In genomic region chr19:22144394-22144793, GRCh38 we compare ENCODE assay signal across 14 cellular contexts. TPM values are rescaled to one million over a fixed set of nuclear protein-coding genes. Genes with fewer than 3 reads are reported as not detected.
DNase-seq lines count a peak whose midpoint lies in the region; ATAC-seq and TF ChIP-seq lines count a peak whose summit lies in the region.
"Had no signal": no experiment of that assay in that cellular context is flagged by ENCODE, and none has a peak within 500 bp of the region (broad histone marks: within the 10 kb centered on the region; RNA-seq: fewer than 3 reads in every experiment).

No MANE protein-coding gene starts in this region.

- peaks cover 24% of the 10 kb centered on the region for H3K9me3 Mint-ChIP-seq in activated CD4-positive, alpha-beta T cell treated with anti-CD3 and anti-CD28 coated beads for 36 hours (ENCODE audit: low read depth)

- H3K36me3 Mint-ChIP-seq in activated CD4-positive, alpha-beta T cell treated with anti-CD3 and anti-CD28 coated beads for 36 hours (ENCODE audit: low read depth) = peaks cover 6% of the 10 kb centered on the region

- H3K4me3 ChIP-seq in epithelial cell of esophagus (ENCODE audit: low read length) = no peak overlapping the region
- H3K4me3 ChIP-seq: right atrium auricular region had no signal

- TF ChIP-seq CTCF in epithelial cell of esophagus (IDR thresholded peaks at IDR 0.05; ENCODE audit: insufficient read depth, low read depth, low read length, missing control alignments) = no peak

- H3K27me3 Mint-ChIP-seq in activated CD4-positive, alpha-beta T cell treated with anti-CD3 and anti-CD28 coated beads for 36 hours = no peaks in the 10 kb centered on the region
- H3K27me3 Mint-ChIP-seq: activated CD4-positive, alpha-beta T cell treated with anti-CD3 and anti-CD28 coated beads, Interleukin-2, amount 10 ng/mL, durations not matched to agents 24 days and 14 days; stimulated activated naive CD8-positive, alpha-beta T cell treated with anti-CD3 and anti-CD28 coated beads, Interleukin-15, Interleukin-2, amounts not matched to agents 100 ng/mL and 50 ng/mL, for 24 hours had no signal

- intact Hi-C loops in activated CD4-positive, alpha-beta T cell treated with anti-CD3 and anti-CD28 coated beads for 36 hours (cut with DNase I, micrococcal nuclease) = no loop called here

- H3K27ac Mint-ChIP-seq in activated CD4-positive, alpha-beta T cell treated with anti-CD3 and anti-CD28 coated beads for 36 hours = no peak overlapping the region
- H3K27ac Mint-ChIP-seq: activated CD4-positive, alpha-beta T cell treated with anti-CD3 and anti-CD28 coated beads, Interleukin-2, amount 10 ng/mL, durations not matched to agents 24 days and 14 days; stimulated activated naive CD8-positive, alpha-beta T cell treated with anti-CD3 and anti-CD28 coated beads, Interleukin-15, Interleukin-2, amounts not matched to agents 100 ng/mL and 50 ng/mL, for 24 hours had no signal

- no peak overlapping the region for H3K4me3 Mint-ChIP-seq in activated CD4-positive, alpha-beta T cell treated with anti-CD3 and anti-CD28 coated beads for 36 hours
- H3K4me3 Mint-ChIP-seq: activated CD4-positive, alpha-beta T cell treated with anti-CD3 and anti-CD28 coated beads, Interleukin-2, amount 10 ng/mL, durations not matched to agents 24 days and 14 days; stimulated activated naive CD8-positive, alpha-beta T cell treated with anti-CD3 and anti-CD28 coated beads, Interleukin-15, Interleukin-2, amounts not matched to agents 100 ng/mL and 50 ng/mL, for 24 hours had no signal

- peak; percentile 4 for DNase-seq in activated CD4-positive, alpha-beta T cell treated with anti-CD3 and anti-CD28 coated beads for 36 hours
- no peak for DNase-seq in activated CD4-positive, alpha-beta T cell treated with anti-CD3 and anti-CD28 coated beads, Interleukin-2, amount 50 U/mL, for 1 hour
- peak; percentile 1 for DNase-seq in NCI-H2171 treated with DMSO at 0.1 percent for 48 hours (lab: John Stamatoyannopoulos, UW)
- peak; percentile 48 for DNase-seq in epithelial cell of esophagus (ENCODE audit: low read depth)
- peak; percentile 3 for DNase-seq in retina
- DNase-seq in activated gamma-delta T cell (lab: John Stamatoyannopoulos, UW) = no peak
- DNase-seq in GM03348 (ENCODE audit: low spot score) = no peak
- DNase-seq: activated CD4-positive, alpha-beta T cell treated with anti-CD3 and anti-CD28 coated beads, Interleukin-2, amount 10 ng/mL, durations not matched to agents 24 days and 14 days; NCI-H1092 treated with DMSO at 0.1 percent for 48 hours; NCI-H526 treated with DMSO at 0.1 percent for 48 hours had no signal

- no peaks in the 10 kb centered on the region for H3K4me1 Mint-ChIP-seq in activated CD4-positive, alpha-beta T cell treated with anti-CD3 and anti-CD28 coated beads for 36 hours
- H3K4me1 Mint-ChIP-seq: activated CD4-positive, alpha-beta T cell treated with anti-CD3 and anti-CD28 coated beads, Interleukin-2, amount 10 ng/mL, durations not matched to agents 24 days and 14 days had no signal

- no peak for ATAC-seq in activated CD4-positive, alpha-beta T cell treated with anti-CD3 and anti-CD28 coated beads for 36 hours
- ATAC-seq in HG03108 (IDR thresholded peaks at IDR 0.05; ENCODE audit: unreplicated experiment) = no peak

- POLR2A ChIA-PET in activated CD4-positive, alpha-beta T cell treated with anti-CD3 and anti-CD28 coated beads for 36 hours (lab: Charles Lee) = no interaction called here

- CTCF ChIA-PET in activated CD4-positive, alpha-beta T cell treated with anti-CD3 and anti-CD28 coated beads for 36 hours (lab: Charles Lee) = interaction anchor here (0.7 kb wide), 1 partner anchor 192 kb away, joined by 5 read pairs; no protein-coding TSS in a partner anchor

RNA-seq across cellular contexts. Expression of gene ZNF676, which starts 52.4 kb away (rescaled TPM):
- under 1 TPM in 1 of 2 experiments, not detected in 1; 0.09 TPM for total RNA-seq in activated CD4-positive, alpha-beta T cell treated with anti-CD3 and anti-CD28 coated beads for 36 hours
- total RNA-seq: activated CD4-positive, alpha-beta T cell treated with anti-CD3 and anti-CD28 coated beads, Interleukin-2, amount 10 ng/mL, durations not matched to agents 24 days and 14 days; endothelial cell of umbilical vein had no signal

Comparison
In these comparisons a context has a peak if more than half of its experiments do, and no peak if none do; other contexts are left out.
1. DNase-seq: peak in activated CD4-positive, alpha-beta T cell treated with anti-CD3 and anti-CD28 coated beads for 36 hours (single experiment), NCI-H2171 treated with DMSO at 0.1 percent for 48 hours (single experiment), epithelial cell of esophagus (single experiment) and retina (single experiment); none in activated CD4-positive, alpha-beta T cell treated with anti-CD3 and anti-CD28 coated beads, Interleukin-2, amount 50 U/mL, for 1 hour (single experiment), activated gamma-delta T cell (single experiment) and GM03348 (single experiment).